In genomic region chr13:109707044-109707794, GRCh38 we compare ENCODE assay signal across 1 cellular context.
TF ChIP-seq lines count a peak whose summit lies in the region.

No MANE protein-coding gene starts in this region.

TF ChIP-seq in SK-N-SH treated with all-trans-retinoic acid at 6 μM for 48 hours, 23 proteins besides CTCF, POLR2A, EP300 and RAD21 (continued from another document):
- TF ChIP-seq PATZ1 (CRISPR knock-in tag; IDR thresholded peaks at IDR 0.05; ENCODE audit: borderline replicate concordance) (no peak), OSR1 (CRISPR knock-in tag; IDR thresholded peaks at IDR 0.05) (no peak), GLIS3 (CRISPR knock-in tag; IDR thresholded peaks at IDR 0.05) (no peak), SNAI2 (CRISPR knock-in tag; IDR thresholded peaks at IDR 0.05) (no peak), ARNTL (CRISPR knock-in tag; IDR thresholded peaks at IDR 0.05; ENCODE audit: borderline replicate concordance, low read depth) (no peak), ZNF565 (CRISPR knock-in tag; conservative IDR thresholded peaks at IDR 0.05; ENCODE audit: low read depth) (no peak), CSDC2 (CRISPR knock-in tag; IDR thresholded peaks at IDR 0.05) (no peak), PPARA (CRISPR knock-in tag; IDR thresholded peaks at IDR 0.05; ENCODE audit: borderline replicate concordance) (no peak), ISL1 (CRISPR knock-in tag; IDR thresholded peaks at IDR 0.05) (no peak), ZC3H10 (CRISPR knock-in tag; IDR thresholded peaks at IDR 0.05) (no peak), TSHZ2 (CRISPR knock-in tag; IDR thresholded peaks at IDR 0.05) (no peak), BACH2 (CRISPR knock-in tag; IDR thresholded peaks at IDR 0.05; ENCODE audit: borderline replicate concordance) (no peak), RARB (CRISPR knock-in tag; IDR thresholded peaks at IDR 0.05) (no peak), ZNF8 (CRISPR knock-in tag; IDR thresholded peaks at IDR 0.05) (no peak), ZFP3 (CRISPR knock-in tag; IDR thresholded peaks at IDR 0.05) (no peak)
